ENCODE assay signal across 9 cellular contexts in genomic region chr11:27720277-27720830, GRCh38. TPM values are rescaled to one million over a fixed set of nuclear protein-coding genes. Genes with fewer than 3 reads are reported as not detected.
DNase-seq lines count a peak whose midpoint lies in the region; ATAC-seq, FAIRE-seq and TF ChIP-seq lines count a peak whose summit lies in the region.
"Had no signal": no experiment of that assay in that cellular context is flagged by ENCODE, and none has a peak within 500 bp of the region (broad histone marks: within the 10 kb centered on the region; RNA-seq: fewer than 3 reads in every experiment).

No MANE protein-coding gene starts in this region.

- intact Hi-C loops in prostate gland (cut with DNase I) (no loop called here), aorta (cut with DNase I) (no loop called here)

- no peaks in the 10 kb centered on the region for H3K4me1 ChIP-seq in prostate gland (replicated peaks)
- no peaks in the 10 kb centered on the region for H3K4me1 ChIP-seq in aorta (ENCODE audit: control insufficient read depth in 1 of 2, insufficient read depth in 2 of 2, low read length in 2 of 2)
- no peaks in the 10 kb centered on the region for H3K4me1 ChIP-seq in small intestine (ENCODE audit: control insufficient read depth in 2 of 2, insufficient read depth in 1 of 2, low read depth in 1 of 2, low read length in 1 of 2)

- H3K9me3 ChIP-seq in prostate gland (no peaks in the 10 kb centered on the region), aorta (ENCODE audit: control insufficient read depth, low read length) (no peaks in the 10 kb centered on the region), small intestine (ENCODE audit: control insufficient read depth, low read depth) (no peaks in the 10 kb centered on the region)

- FAIRE-seq in small intestine (lab: Jason Lieb, UNC) = no peak
- FAIRE-seq: A204.1 had no signal

- DNase-seq in DMS 273 (lab: John Stamatoyannopoulos, UW; ENCODE audit: unreplicated experiment) = peak; percentile 76
- DNase-seq in DMS 273 treated with DMSO at 0.1 percent for 48 hours (lab: John Stamatoyannopoulos, UW) = no peak
- peak; percentile 12 for DNase-seq in NCI-H1105 (lab: John Stamatoyannopoulos, UW)
- no peak for DNase-seq in coronary artery (ENCODE audit: low spot score)
- DNase-seq in prostate gland (ENCODE audit: low spot score) = no peak
- no peak for DNase-seq in aorta
- no peak for DNase-seq in small intestine

- H3K27ac Mint-ChIP-seq in nephron = no peak overlapping the region

- H3K36me3 ChIP-seq in prostate gland (no peaks in the 10 kb centered on the region), aorta (ENCODE audit: control insufficient read depth in 1 of 2, insufficient read depth in 2 of 2, low read length in 1 of 2) (no peaks in the 10 kb centered on the region), small intestine (ENCODE audit: control insufficient read depth in 2 of 2, insufficient read depth in 2 of 2, low read length in 2 of 2) (no peaks in the 10 kb centered on the region)

- peak overlapping the region; percentile 79 to 83 (median 80) for H3K4me3 Mint-ChIP-seq in nephron

- H3K27me3 ChIP-seq in prostate gland (replicated peaks; ENCODE audit: insufficient read depth) (peaks cover 24% of the 10 kb centered on the region), aorta (ENCODE audit: control insufficient read depth in 1 of 2, insufficient read depth in 2 of 2, low read length in 1 of 2) (no peaks in the 10 kb centered on the region), small intestine (ENCODE audit: control insufficient read depth in 2 of 2, insufficient read depth in 2 of 2, low read length in 2 of 2) (peaks cover 3 to 32% of the 10 kb centered on the region in 2 donors)

- TF ChIP-seq CTCF in coronary artery (IDR thresholded peaks at IDR 0.05) (no peak), nephron (IDR thresholded peaks at IDR 0.05; ENCODE audit: unreplicated experiment in 3 of 3) (peak in 2 of 3 experiments; percentile 27 to 41), prostate gland (IDR thresholded peaks at IDR 0.05) (no peak)

- peaks cover 98% of the 10 kb centered on the region for H3K27me3 Mint-ChIP-seq in nephron (ENCODE audit: low read depth)

- H3K4me1 Mint-ChIP-seq in nephron = peaks cover 33% of the 10 kb centered on the region

- H3K4me3 ChIP-seq in coronary artery (peak overlapping the region; percentile 30), prostate gland (no peak overlapping the region), aorta (ENCODE audit: low read length in 2 of 2) (peak overlapping the region in 1 of 2 donors; percentile 21), small intestine (ENCODE audit: low read depth in 1 of 2, low read length in 2 of 2) (no peak overlapping the region)

- no peaks in the 10 kb centered on the region for H3K36me3 Mint-ChIP-seq in nephron (ENCODE audit: low read depth)

- no peaks in the 10 kb centered on the region for H3K9me3 Mint-ChIP-seq in nephron

- no peak for TF ChIP-seq POLR2A in prostate gland (IDR thresholded peaks at IDR 0.05)

- 6% methylated on average over 25 of the region's 25 CpGs for WGBS in prostate gland
- WGBS in aorta, 2 donors = 4% methylated on average over 25 of the region's 25 CpGs
- WGBS in small intestine, 3 donors = 8 to 19% (median 16%) methylated on average over 25 of the region's 25 CpGs

- no peak overlapping the region for H3K27ac ChIP-seq in coronary artery
- H3K27ac ChIP-seq in prostate gland = no peak overlapping the region
- no peak overlapping the region for H3K27ac ChIP-seq in aorta (ENCODE audit: low read depth in 1 of 2, low read length in 2 of 2)
- no peak overlapping the region for H3K27ac ChIP-seq in small intestine (ENCODE audit: low read depth in 1 of 2, low read length in 1 of 2)

- ATAC-seq in aorta (ENCODE audit: low FRiP score) = no peak

RNA-seq across cellular contexts. Expression of gene BDNF, which starts 20.1 kb away (rescaled TPM):
- total RNA-seq in prostate gland (1 to 10 TPM in 1 of 2 donors, under 1 TPM in 1; 0.87 to 2.5 TPM), aorta (1 to 10 TPM in 1 of 2 donors, under 1 TPM in 1; 0.75 to 6.2 TPM)
- polyA plus RNA-seq in aorta (1 to 10 TPM; 1.1 to 1.9 TPM), small intestine (under 1 TPM in 1 of 3 donors, not detected in 2; 0.15 TPM)

Comparison
In these comparisons a context has a peak if more than half of its experiments do, and no peak if none do; other contexts are left out.
1. DNase-seq: peak in DMS 273 (single experiment) and NCI-H1105 (single experiment); none in DMS 273 treated with DMSO at 0.1 percent for 48 hours (single experiment), coronary artery (single experiment), prostate gland (single experiment), aorta (0 of 2) and small intestine (single experiment).
2. CTCF ChIP-seq: peak in nephron (2 of 3); none in coronary artery (single experiment) and prostate gland (0 of 4).